28 cellular contexts compared by ENCODE assay signal in genomic region chr10:119638982-119639381, GRCh38.
"Had no signal": no experiment of that assay in that cellular context is flagged by ENCODE, and none has a peak within 500 bp of the region (broad histone marks: within the 10 kb centered on the region; RNA-seq: fewer than 3 reads in every experiment).

No MANE protein-coding gene starts in this region.

- H3K9me3 ChIP-seq: colonic mucosa, esophagus muscularis mucosa, gastrocnemius medialis, gastroesophageal sphincter had no signal

- H3K4me3 ChIP-seq: colonic mucosa, coronary artery, dorsolateral prefrontal cortex, esophagus muscularis mucosa, esophagus squamous epithelium, gastrocnemius medialis, gastroesophageal sphincter, heart left ventricle, heart right ventricle had no signal

- ATAC-seq: effector memory CD8-positive, alpha-beta T cell; esophagus mucosa; foreskin keratinocyte; gastrocnemius medialis; gastroesophageal sphincter; heart left ventricle; heart right ventricle had no signal

- H3K27ac ChIP-seq: colonic mucosa, coronary artery, dorsolateral prefrontal cortex, epithelial cell of prostate, esophagus muscularis mucosa, esophagus squamous epithelium, foreskin keratinocyte, gastrocnemius medialis, gastroesophageal sphincter, heart left ventricle, heart right ventricle had no signal

- H3K4me1 ChIP-seq: colonic mucosa, esophagus muscularis mucosa, foreskin keratinocyte, gastrocnemius medialis, gastroesophageal sphincter, heart left ventricle, heart right ventricle had no signal

- H3K27me3 ChIP-seq: colonic mucosa, dorsolateral prefrontal cortex, esophagus muscularis mucosa, esophagus squamous epithelium, foreskin keratinocyte, gastrocnemius medialis, gastroesophageal sphincter, heart left ventricle, heart right ventricle had no signal

- FAIRE-seq: colon, endometrium, endothelial cell of umbilical vein, frontal cortex had no signal

- DNase-seq: colonic mucosa; cortex of kidney; dermis blood vessel endothelial cell; dorsolateral prefrontal cortex; effector CD4-positive, alpha-beta T cell; effector CD8-positive, alpha-beta T cell; effector memory CD4-positive, alpha-beta T cell; effector memory CD8-positive, alpha-beta T cell; endodermal cell; erythroblast; esophagus squamous epithelium; foreskin fibroblast; foreskin keratinocyte; foreskin melanocyte; gastrocnemius medialis; glutamatergic neuron; head of caudate nucleus; heart left ventricle; heart right ventricle had no signal

- H3K36me3 ChIP-seq: colonic mucosa, esophagus muscularis mucosa, esophagus squamous epithelium, gastrocnemius medialis, gastroesophageal sphincter, heart left ventricle, heart right ventricle had no signal
